17 cellular contexts compared by ENCODE assay signal in the genomic region with DNA sequence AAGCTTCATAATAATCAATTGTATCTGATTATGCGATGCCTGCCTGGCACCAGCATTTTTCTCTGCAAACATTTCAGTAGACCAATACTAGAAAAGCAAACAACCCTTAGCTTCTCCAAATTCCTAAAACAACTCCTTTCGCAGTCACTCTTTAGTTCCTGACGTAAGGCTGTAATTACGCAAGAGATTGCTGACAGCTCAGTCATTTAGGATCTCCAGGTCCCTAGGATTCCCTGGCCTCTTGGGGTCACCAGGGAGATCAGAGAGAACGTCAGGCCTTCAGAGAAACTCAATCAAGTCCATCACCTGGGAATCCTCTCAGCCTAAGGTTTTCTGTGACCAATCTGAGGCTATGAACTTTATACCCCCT.
A peak's percentile ranks its signal among the peaks of the same experiment; 100 is the strongest.
DNase-seq lines count a peak whose midpoint lies in the region; ATAC-seq and TF ChIP-seq lines count a peak whose summit lies in the region.
"Had no signal": no experiment of that assay in that cellular context is flagged by ENCODE, and none has a peak within 500 bp of the region (broad histone marks: within the 10 kb centered on the region; RNA-seq: fewer than 3 reads in every experiment).

No MANE protein-coding gene starts in this region.

- peak; percentile 31 for DNase-seq in EH (ENCODE audit: low read depth)
- peak; percentile 67 for DNase-seq in LHCN-M2 (ENCODE audit: low read depth)
- DNase-seq in brain microvascular endothelial cell, result peak; percentile 80
- peak; percentile 60 for DNase-seq in islet precursor cell
- DNase-seq in stimulated activated CD4-positive, alpha-beta T cell treated with anti-CD3 and anti-CD28 coated beads, Interleukin-15, amount 100 ng/mL, for 24 hours, result no peak
- DNase-seq in NK-92 treated with Interleukin-12 subunit alpha and Interleukin-12 subunit beta, amount 100 ng/mL, for 24 hours (lab: John Stamatoyannopoulos, UW), result no peak
- no peak for DNase-seq in sciatic nerve (ENCODE audit: low spot score)
- DNase-seq: activated CD4-positive, CD25-positive, alpha-beta regulatory T cell treated with anti-CD3 and anti-CD28 coated beads, Interleukin-2, amount 50 U/mL, for 72 hours; activated gamma-delta T cell; BE2C; DMS 273 treated with DMSO at 0.1 percent for 48 hours; natural killer cell; NCI-H2081; T-cell had no signal

- in situ Hi-C loops in brain microvascular endothelial cell (cut with HindIII; ENCODE audit: low pct_ligation_motif_present, low sequenced_read_pairs), result no loop called here

- intact Hi-C loops in sciatic nerve (cut with DNase I), result no loop called here

- peak overlapping the region; percentile 29 for H3K27ac ChIP-seq in brain microvascular endothelial cell
- H3K27ac ChIP-seq: ascending aorta, suprapubic skin had no signal

- no peak overlapping the region for H3K4me3 ChIP-seq in brain microvascular endothelial cell (ENCODE audit: low read depth, low read length)
- H3K4me3 ChIP-seq: ascending aorta, suprapubic skin had no signal

- H3K36me3 ChIP-seq in brain microvascular endothelial cell (replicated peaks), result no peaks in the 10 kb centered on the region
- H3K36me3 ChIP-seq: ascending aorta, suprapubic skin had no signal

- no peaks in the 10 kb centered on the region for H3K27me3 ChIP-seq in brain microvascular endothelial cell (replicated peaks)
- H3K27me3 ChIP-seq: ascending aorta, BE2C, suprapubic skin had no signal

- no peak for TF ChIP-seq CTCF in brain microvascular endothelial cell (IDR thresholded peaks at IDR 0.05; ENCODE audit: low read depth, low read length, missing control alignments)

- ATAC-seq in GM21381 (IDR thresholded peaks at IDR 0.05; ENCODE audit: unreplicated experiment) (no peak), sciatic nerve (no peak)
- ATAC-seq: natural killer cell, T-cell had no signal

Comparison
In these comparisons a context has a peak if more than half of its experiments do, and no peak if none do; other contexts are left out.
1. DNase-seq: peak in EH (single experiment), LHCN-M2 (single experiment), brain microvascular endothelial cell (single experiment) and islet precursor cell (single experiment); none in stimulated activated CD4-positive, alpha-beta T cell treated with anti-CD3 and anti-CD28 coated beads, Interleukin-15, amount 100 ng/mL, for 24 hours (single experiment), NK-92 treated with Interleukin-12 subunit alpha and Interleukin-12 subunit beta, amount 100 ng/mL, for 24 hours (single experiment) and sciatic nerve (single experiment).